19 cellular contexts compared by ENCODE assay signal in the genomic region with DNA sequence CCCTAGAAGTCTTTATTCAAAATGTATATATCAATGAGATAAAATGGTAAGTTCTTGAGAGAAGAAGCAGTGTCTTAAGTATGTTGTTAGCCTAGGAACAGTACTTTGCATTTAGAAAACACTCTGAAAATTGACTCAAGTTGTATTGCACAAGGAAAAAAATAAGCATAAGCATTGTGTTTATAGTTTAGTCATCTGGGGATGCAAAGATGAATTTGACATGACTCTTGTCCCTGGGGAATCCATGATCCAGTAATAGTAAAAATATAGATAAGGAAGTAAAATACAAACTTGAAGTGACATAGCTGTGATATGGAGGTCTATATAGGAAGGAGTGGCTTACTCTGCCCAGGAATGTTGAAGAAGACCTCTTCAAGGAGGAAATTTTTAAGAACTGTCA.
"Had no signal": no experiment of that assay in that cellular context is flagged by ENCODE, and none has a peak within 500 bp of the region (broad histone marks: within the 10 kb centered on the region; RNA-seq: fewer than 3 reads in every experiment).

No MANE protein-coding gene starts in this region.

- H3K27me3 ChIP-seq: cardiac muscle cell, foreskin keratinocyte, ovary, right lobe of liver, SJSA1 had no signal

- H3K36me3 Mint-ChIP-seq: activated naive CD4-positive, alpha-beta T cell treated with anti-CD3 and anti-CD28 coated beads, Interleukin-2, amount 50 U/mL, for 72 hours; naive thymus-derived CD4-positive, alpha-beta T cell; stimulated activated naive B cell treated with anti-CD40 and anti-IgM and Interleukin-4, amounts not matched to agents 10 μg/mL and 1 μg/mL and 100 μg/mL, for 72 hours had no signal

- H3K27me3 Mint-ChIP-seq: effector memory CD8-positive, alpha-beta T cell; stimulated activated naive B cell treated with anti-CD40 and anti-IgM and Interleukin-4, amounts not matched to agents 10 μg/mL and 1 μg/mL and 100 μg/mL, for 72 hours had no signal

- H3K36me3 ChIP-seq: cardiac muscle cell, ovary, right lobe of liver, SJSA1, WERI-Rb-1 had no signal

- H3K4me3 ChIP-seq: cardiac muscle cell, ovary, right lobe of liver, SJSA1 had no signal

- H3K4me3 Mint-ChIP-seq: activated T-helper 1 cell treated with anti-CD3 and anti-CD28 coated beads, Interleukin-12 subunit alpha, Interleukin-12 subunit beta, Interleukin-2, Interleukin-4 antibody, amounts not matched to agents 30 ng/mL and 10 ng/mL and 1 ng/mL, durations not matched to agents 14 hours and 24 hours and 36 hours; effector memory CD8-positive, alpha-beta T cell; naive thymus-derived CD4-positive, alpha-beta T cell; stimulated activated naive B cell treated with anti-CD40 and anti-IgM and Interleukin-4, amounts not matched to agents 10 μg/mL and 1 μg/mL and 100 μg/mL, for 72 hours had no signal

- H3K27ac Mint-ChIP-seq: activated naive CD4-positive, alpha-beta T cell treated with anti-CD3 and anti-CD28 coated beads, Interleukin-2, amount 50 U/mL, for 72 hours; activated T-helper 1 cell treated with anti-CD3 and anti-CD28 coated beads, Interleukin-12 subunit alpha, Interleukin-12 subunit beta, Interleukin-2, Interleukin-4 antibody, amounts not matched to agents 30 ng/mL and 10 ng/mL and 1 ng/mL, durations not matched to agents 14 hours and 24 hours and 36 hours; effector memory CD8-positive, alpha-beta T cell; naive thymus-derived CD4-positive, alpha-beta T cell; stimulated activated naive B cell treated with anti-CD40 and anti-IgM and Interleukin-4, amounts not matched to agents 10 μg/mL and 1 μg/mL and 100 μg/mL, for 72 hours had no signal

- H3K9me3 Mint-ChIP-seq: activated naive CD4-positive, alpha-beta T cell treated with anti-CD3 and anti-CD28 coated beads, Interleukin-2, amount 50 U/mL, for 72 hours; activated T-helper 1 cell treated with anti-CD3 and anti-CD28 coated beads, Interleukin-12 subunit alpha, Interleukin-12 subunit beta, Interleukin-2, Interleukin-4 antibody, amounts not matched to agents 30 ng/mL and 10 ng/mL and 1 ng/mL, durations not matched to agents 14 hours and 24 hours and 36 hours; effector memory CD8-positive, alpha-beta T cell had no signal

- ATAC-seq: activated naive CD4-positive, alpha-beta T cell treated with anti-CD3 and anti-CD28 coated beads, Interleukin-2, amount 50 U/mL, for 72 hours; effector memory CD8-positive, alpha-beta T cell; foreskin keratinocyte; left lobe of liver; naive thymus-derived CD4-positive, alpha-beta T cell; right lobe of liver; stimulated activated naive B cell treated with anti-CD40 and anti-IgM and Interleukin-4, amounts not matched to agents 10 μg/mL and 1 μg/mL and 100 μg/mL, for 72 hours had no signal

- H3K27ac ChIP-seq: cardiac muscle cell, foreskin keratinocyte, ovary, right lobe of liver, SJSA1, WERI-Rb-1 had no signal

- DNase-seq: activated CD4-positive, alpha-beta T cell treated with anti-CD3 and anti-CD28 coated beads, Interleukin-2, amount 50 U/mL, for 48 hours; activated gamma-delta T cell treated with Interleukin-2 at 50 U/mL for 16 hours; activated T-cell treated with anti-CD3 and anti-CD28 coated beads for 4 hours; effector memory CD8-positive, alpha-beta T cell; foreskin keratinocyte; hypothalamus; islet precursor cell; naive thymus-derived CD4-positive, alpha-beta T cell; ovary; right lobe of liver; stimulated activated naive B cell treated with anti-CD40 and anti-IgM and Interleukin-4, amounts not matched to agents 10 μg/mL and 1 μg/mL and 100 μg/mL, for 72 hours; T-helper 2 cell; WERI-Rb-1 had no signal

- H3K4me1 Mint-ChIP-seq: naive thymus-derived CD4-positive, alpha-beta T cell; stimulated activated naive B cell treated with anti-CD40 and anti-IgM and Interleukin-4, amounts not matched to agents 10 μg/mL and 1 μg/mL and 100 μg/mL, for 72 hours had no signal

- H3K9me3 ChIP-seq: ovary, right lobe of liver, SJSA1 had no signal

- FAIRE-seq: urothelium cell line had no signal

- H3K4me1 ChIP-seq: foreskin keratinocyte, right lobe of liver, SJSA1 had no signal
